ENCODE assay signal across 14 cellular contexts in genomic region chr12:89276860-89277259, GRCh38.
DNase-seq lines count a peak whose midpoint lies in the region; ATAC-seq and TF ChIP-seq lines count a peak whose summit lies in the region.
"Had no signal": no experiment of that assay in that cellular context is flagged by ENCODE, and none has a peak within 500 bp of the region (broad histone marks: within the 10 kb centered on the region; RNA-seq: fewer than 3 reads in every experiment).

No MANE protein-coding gene starts in this region.

- CTCF ChIA-PET in OCI-LY7 (lab: Charles Lee; ENCODE audit: unreplicated experiment): no interaction called here

- H3K9me2 ChIP-seq in OCI-LY7 (ENCODE audit: insufficient read depth, low read length): no peaks in the 10 kb centered on the region

- no peaks in the 10 kb centered on the region for H4K20me1 ChIP-seq in OCI-LY7 (ENCODE audit: insufficient read depth, low read length)
- H4K20me1 ChIP-seq: BLaER1 treated with 17β-estradiol and CSF1 and Interleukin-3, amounts not matched to agents 10 nM and 100 nM had no signal

- no peaks in the 10 kb centered on the region for H3K27me3 ChIP-seq in heart right ventricle
- H3K27me3 ChIP-seq: BLaER1 treated with 17β-estradiol and CSF1 and Interleukin-3, amounts not matched to agents 10 nM and 100 nM had no signal

- H3K4me2 ChIP-seq in OCI-LY7 (ENCODE audit: low read length): no peak overlapping the region

- H3K9me3 ChIP-seq in heart right ventricle: peaks cover 0 to 3% (median 0%) of the 10 kb centered on the region in 11 donors
- no peaks in the 10 kb centered on the region for H3K9me3 ChIP-seq in OCI-LY7 (ENCODE audit: low read length)

- intact Hi-C loops in Right ventricle myocardium inferior (cut with DNase I): no loop called here
- intact Hi-C loops in cardiac septum (cut with DNase I): no loop called here
- intact Hi-C loops in heart right ventricle (cut with DNase I): loop anchor here in 2 of 10 donors (5.0 to 10.0 kb wide), 2 partner anchors 58 to 60 kb away; no protein-coding TSS in a partner anchor
- intact Hi-C loops in OCI-LY7 (cut with micrococcal nuclease; ENCODE audit: unreplicated experiment): no loop called here

- H3K4me1 ChIP-seq in heart right ventricle (peaks cover 0 to 28% (median 11%) of the 10 kb centered on the region in 9 donors), OCI-LY7 (ENCODE audit: insufficient read depth, low read length, poor library complexity, severe bottlenecking) (no peaks in the 10 kb centered on the region)

- peak; percentile 87 for ATAC-seq in Right ventricle myocardium inferior
- peak in 6 of 8 donors; percentile 22 to 89 (median 48) for ATAC-seq in heart right ventricle
- no peak for ATAC-seq in HG02759 (IDR thresholded peaks at IDR 0.05; ENCODE audit: unreplicated experiment)

- no TSS peak for BruUV-seq in OCI-LY7 (replicated peaks; lab: Mats Ljungman, UMichigan)

- TF ChIP-seq CTCF in heart right ventricle (IDR thresholded peaks at IDR 0.05) (no peak), OCI-LY7 (conservative IDR thresholded peaks at IDR 0.05; ENCODE audit: low read length) (no peak)

- H3K27ac ChIP-seq in heart right ventricle (no peak overlapping the region), OCI-LY7 (ENCODE audit: low read depth, low read length, poor library complexity, severe bottlenecking) (no peak overlapping the region)
- H3K27ac ChIP-seq: 22Rv1 had no signal

- H3K36me3 ChIP-seq in heart right ventricle: no peaks in the 10 kb centered on the region
- H3K36me3 ChIP-seq in OCI-LY7 (ENCODE audit: insufficient read depth, low read length): no peaks in the 10 kb centered on the region
- H3K36me3 ChIP-seq: BLaER1 treated with 17β-estradiol and CSF1 and Interleukin-3, amounts not matched to agents 10 nM and 100 nM had no signal

- WGBS in heart right ventricle, 2 donors: 37 to 44% methylated on average over 2 of the region's 2 CpGs

- H2AFZ ChIP-seq in OCI-LY7 (ENCODE audit: low read length): no peak overlapping the region

- no peak for DNase-seq in Right ventricle myocardium inferior (ENCODE audit: missing footprints)
- no peak for DNase-seq in cardiac septum (ENCODE audit: low spot score)
- DNase-seq in heart right ventricle: peak in 1 of 2 donors; percentile 9
- DNase-seq in iris pigment epithelial cell (ENCODE audit: low read depth): peak; percentile 5
- DNase-seq in OCI-LY7 (ENCODE audit: low spot score): no peak
- no peak for DNase-seq in NCI-H2081 treated with DMSO at 0.1 percent for 48 hours (lab: John Stamatoyannopoulos, UW)
- DNase-seq: CD4-positive, CD25-positive, alpha-beta regulatory T cell; DMS53; GF-D8; GOT3; H9 had no signal

- H3K79me2 ChIP-seq in OCI-LY7 (ENCODE audit: insufficient read depth, low read depth, low read length): no peaks in the 10 kb centered on the region

- no peak overlapping the region for H3K4me3 ChIP-seq in heart right ventricle
- no peak overlapping the region for H3K4me3 ChIP-seq in OCI-LY7 (ENCODE audit: low read depth, low read length, poor library complexity, severe bottlenecking)
- H3K4me3 ChIP-seq: BLaER1 treated with 17β-estradiol and CSF1 and Interleukin-3, amounts not matched to agents 10 nM and 100 nM had no signal

- POLR2A ChIA-PET in OCI-LY7 (lab: Charles Lee): interaction anchor here (1.2 kb wide), 1 partner anchor 9 kb away, joined by 3 read pairs; no protein-coding TSS in a partner anchor
